Comparison of ENCODE assay signal across 13 cellular contexts in the genomic region with DNA sequence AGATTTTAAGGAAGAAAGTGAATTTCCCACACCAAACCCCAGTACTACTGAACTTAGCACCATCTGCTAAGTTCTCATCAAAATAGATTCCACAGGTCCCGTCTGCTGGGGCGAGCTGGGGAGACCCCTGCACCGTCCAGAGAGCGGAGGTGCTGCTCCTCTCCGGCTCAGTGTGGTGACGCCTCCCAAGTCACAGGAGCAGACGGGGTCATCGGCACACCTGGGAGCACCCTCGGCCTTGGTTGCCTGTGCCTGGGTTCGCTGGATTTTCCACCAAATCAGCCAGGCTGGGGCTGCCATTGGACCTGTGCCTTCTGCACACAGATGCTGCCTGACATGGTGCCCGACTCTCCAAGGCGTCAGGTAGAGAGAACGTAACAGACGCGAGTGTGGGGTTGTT.
"Had no signal": no experiment of that assay in that cellular context is flagged by ENCODE, and none has a peak within 500 bp of the region (broad histone marks: within the 10 kb centered on the region; RNA-seq: fewer than 3 reads in every experiment).

No MANE protein-coding gene starts in this region.

- H3K4me2 ChIP-seq: hepatocyte, smooth muscle cell had no signal

- H3K4me3 Mint-ChIP-seq: naive thymus-derived CD4-positive, alpha-beta T cell; nephron progenitor cell; type B pancreatic cell had no signal

- H3K27me3 ChIP-seq: uterus had no signal

- H3K4me3 ChIP-seq: hepatocyte, smooth muscle cell, uterus had no signal

- H3K36me3 Mint-ChIP-seq: naive thymus-derived CD4-positive, alpha-beta T cell; type B pancreatic cell had no signal

- H3K27ac ChIP-seq: foreskin keratinocyte, hepatocyte, neutrophil, uterus had no signal

- H3K4me1 ChIP-seq: uterus had no signal

- DNase-seq: cortex of kidney; foreskin keratinocyte; mesendoderm; naive thymus-derived CD4-positive, alpha-beta T cell; nephron progenitor cell; right cardiac atrium; stimulated activated CD4-positive, alpha-beta T cell treated with anti-CD3 and anti-CD28 coated beads, Interleukin-2, amount 100 ng/mL, for 48 hours; stimulated activated naive CD4-positive, alpha-beta T cell treated with Interleukin-2 at 50 U/mL for 16 hours; uterus had no signal

- H2AFZ ChIP-seq: hepatocyte had no signal

- H3K9me3 Mint-ChIP-seq: nephron progenitor cell, type B pancreatic cell had no signal

- ATAC-seq: foreskin keratinocyte; naive thymus-derived CD4-positive, alpha-beta T cell; right cardiac atrium had no signal

- H3K79me2 ChIP-seq: hepatocyte had no signal

- H3K36me3 ChIP-seq: neutrophil, uterus had no signal

- H3K9me3 ChIP-seq: neutrophil, uterus had no signal

- H3K27ac Mint-ChIP-seq: naive thymus-derived CD4-positive, alpha-beta T cell; nephron progenitor cell; type B pancreatic cell had no signal

- H3K4me1 Mint-ChIP-seq: naive thymus-derived CD4-positive, alpha-beta T cell had no signal
